In genomic region chr4:168914095-168914494, GRCh38 we compare ENCODE assay signal across 20 cellular contexts.
"Had no signal": no experiment of that assay in that cellular context is flagged by ENCODE, and none has a peak within 500 bp of the region (broad histone marks: within the 10 kb centered on the region; RNA-seq: fewer than 3 reads in every experiment).

No MANE protein-coding gene starts in this region.

- H3K4me1 Mint-ChIP-seq: endodermal cell, memory B cell, neural crest cell had no signal

- H3K36me3 Mint-ChIP-seq: memory B cell, natural killer cell had no signal

- H3K4me3 Mint-ChIP-seq: endodermal cell, memory B cell, mesothelial cell of epicardium, natural killer cell, neural crest cell, type B pancreatic cell had no signal

- H3K27me3 Mint-ChIP-seq: memory B cell, progenitor cell of endocrine pancreas, type B pancreatic cell had no signal

- H3K4me3 ChIP-seq: colonic mucosa, lower lobe of right lung, pancreas had no signal

- H3K9me3 ChIP-seq: colonic mucosa, lower lobe of right lung, pancreas had no signal

- ATAC-seq: left lobe of liver, lower lobe of right lung, natural killer cell, pancreas had no signal

- H3K27ac Mint-ChIP-seq: endodermal cell, memory B cell, natural killer cell, progenitor cell of endocrine pancreas, type B pancreatic cell had no signal

- H3K27ac ChIP-seq: colonic mucosa, lower lobe of right lung, pancreas had no signal

- H3K9me3 Mint-ChIP-seq: endodermal cell, memory B cell, mesothelial cell of epicardium, natural killer cell, neural crest cell, type B pancreatic cell had no signal

- DNase-seq: cerebellar nuclear complex; colonic mucosa; effector CD4-positive, alpha-beta T cell; endodermal cell; erythroblast; foreskin melanocyte; islet precursor cell; lower lobe of right lung; natural killer cell; nucleus accumbens; pancreas; small intestine; stimulated activated CD4-positive, alpha-beta T cell treated with anti-CD3 and anti-CD28 coated beads, Interleukin-2, amount 100 ng/mL, for 48 hours; stimulated activated naive CD4-positive, alpha-beta T cell treated with Interleukin-2 at 50 U/mL for 16 hours had no signal

- H3K4me1 ChIP-seq: colonic mucosa, pancreas had no signal

- H3K27me3 ChIP-seq: colonic mucosa, pancreas had no signal
